ENCODE assay signal across 21 cellular contexts in genomic region chr9:15433661-15434060, GRCh38. TPM values are rescaled to one million over a fixed set of nuclear protein-coding genes. Genes with fewer than 3 reads are reported as not detected.
A peak's percentile ranks its signal among the peaks of the same experiment; 100 is the strongest.
DNase-seq lines count a peak whose midpoint lies in the region; ATAC-seq and TF ChIP-seq lines count a peak whose summit lies in the region.
"Had no signal": no experiment of that assay in that cellular context is flagged by ENCODE, and none has a peak within 500 bp of the region (broad histone marks: within the 10 kb centered on the region; RNA-seq: fewer than 3 reads in every experiment).

No MANE protein-coding gene starts in this region.

- H3K36me3 ChIP-seq in SJCRH30: peaks cover 37% of the 10 kb centered on the region
- peaks cover 0 to 34% of the 10 kb centered on the region in 2 donors for H3K36me3 ChIP-seq in gastroesophageal sphincter

- no peak overlapping the region for H3K4me3 Mint-ChIP-seq in T-helper 17 cell
- H3K4me3 Mint-ChIP-seq: activated naive CD4-positive, alpha-beta T cell treated with anti-CD3 and anti-CD28 coated beads, Interleukin-2, amount 10 ng/mL, durations not matched to agents 7 days and 5 days; activated T-cell treated with anti-CD3 and anti-CD28 coated beads, Interleukin-2, amount 50 U/mL, for 24 hours; endodermal cell; immature natural killer cell had no signal

- peak overlapping the region; percentile 4 for H3K27ac Mint-ChIP-seq in T-helper 17 cell
- H3K27ac Mint-ChIP-seq: activated naive CD4-positive, alpha-beta T cell treated with anti-CD3 and anti-CD28 coated beads, Interleukin-2, amount 10 ng/mL, durations not matched to agents 7 days and 5 days; activated T-cell treated with anti-CD3 and anti-CD28 coated beads, Interleukin-2, amount 50 U/mL, for 24 hours; endodermal cell had no signal

- H3K27me3 Mint-ChIP-seq in T-helper 17 cell: no peaks in the 10 kb centered on the region
- H3K27me3 Mint-ChIP-seq: activated naive CD4-positive, alpha-beta T cell treated with anti-CD3 and anti-CD28 coated beads, Interleukin-2, amount 10 ng/mL, durations not matched to agents 7 days and 5 days; activated T-cell treated with anti-CD3 and anti-CD28 coated beads, Interleukin-2, amount 50 U/mL, for 24 hours had no signal

- no peaks in the 10 kb centered on the region for H3K4me1 ChIP-seq in SJCRH30
- H3K4me1 ChIP-seq in gastroesophageal sphincter: peaks cover 0 to 22% (median 6%) of the 10 kb centered on the region in 3 donors

- H3K27me3 ChIP-seq in SJCRH30 (no peaks in the 10 kb centered on the region), gastroesophageal sphincter (no peaks in the 10 kb centered on the region)
- H3K27me3 ChIP-seq: heart left ventricle had no signal

- no peak for DNase-seq in T-helper 17 cell
- DNase-seq in SJCRH30: no peak
- DNase-seq in NCI-H446 treated with DMSO at 0.1 percent for 48 hours (lab: John Stamatoyannopoulos, UW): no peak
- DNase-seq in NCI-H1436 treated with DMSO at 0.1 percent for 48 hours (lab: John Stamatoyannopoulos, UW): no peak
- DNase-seq: activated CD4-positive, alpha-beta T cell treated with anti-CD3 and anti-CD28 coated beads, Interleukin-2, amount 50 U/mL, for 4 hours; activated naive CD4-positive, alpha-beta T cell treated with anti-CD3 and anti-CD28 coated beads, Interleukin-2, amount 10 ng/mL, durations not matched to agents 7 days and 5 days; activated T-cell treated with anti-CD3 and anti-CD28 coated beads, Interleukin-2, amount 50 U/mL, for 24 hours; endodermal cell; heart left ventricle; immature natural killer cell; lower lobe of right lung; NCI-H2029; NCI-H524 treated with DMSO at 0.1 percent for 48 hours; nucleus accumbens; retina; SHP77 had no signal

- TF ChIP-seq EP300 in gastroesophageal sphincter (IDR thresholded peaks at IDR 0.05): no peak

- 91 to 96% methylated on average over 3 of the region's 3 CpGs for WGBS in gastroesophageal sphincter (ENCODE audit: low coverage in 1 of 2), 2 donors

- H3K36me3 Mint-ChIP-seq in T-helper 17 cell (ENCODE audit: low read depth): peaks cover 15% of the 10 kb centered on the region

- peak; percentile 81 for ATAC-seq in GM18511 (IDR thresholded peaks at IDR 0.05; ENCODE audit: unreplicated experiment)
- ATAC-seq in GM21515 (IDR thresholded peaks at IDR 0.05; ENCODE audit: unreplicated experiment): peak; percentile 66
- peak; percentile 83 for ATAC-seq in HG03066 (IDR thresholded peaks at IDR 0.05; ENCODE audit: low read depth, unreplicated experiment)
- no peak for ATAC-seq in T-helper 17 cell
- ATAC-seq in gastroesophageal sphincter: no peak
- ATAC-seq: heart left ventricle, K562, lower lobe of right lung had no signal

- no peak overlapping the region for H3K27ac ChIP-seq in SJCRH30
- no peak overlapping the region for H3K27ac ChIP-seq in gastroesophageal sphincter
- H3K27ac ChIP-seq: lower lobe of right lung had no signal

- H3K9me3 ChIP-seq in T-helper 17 cell (ENCODE audit: control insufficient read depth, low read length, poor library complexity, severe bottlenecking) (no peaks in the 10 kb centered on the region), SJCRH30 (replicated peaks) (no peaks in the 10 kb centered on the region), gastroesophageal sphincter (no peaks in the 10 kb centered on the region)
- H3K9me3 ChIP-seq: heart left ventricle, lower lobe of right lung had no signal

- no peak for TF ChIP-seq CTCF in gastroesophageal sphincter (IDR thresholded peaks at IDR 0.05)

- peaks cover 43% of the 10 kb centered on the region for H3K4me1 Mint-ChIP-seq in T-helper 17 cell

- no peak overlapping the region for H3K4me3 ChIP-seq in SJCRH30
- no peak overlapping the region for H3K4me3 ChIP-seq in gastroesophageal sphincter
- H3K4me3 ChIP-seq: heart left ventricle, K562, lower lobe of right lung had no signal

- TF ChIP-seq POLR2A in gastroesophageal sphincter (IDR thresholded peaks at IDR 0.05): no peak

RNA-seq across cellular contexts. Expression of gene SNAPC3, which starts 11.0 kb away (rescaled TPM):
- total RNA-seq in T-helper 17 cell: 10 to 100 TPM in 1 of 2 donors, 1 to 10 TPM in 1; 9.1 to 12.0 TPM
- total RNA-seq in SJCRH30 (2014; rRNA removed; shearing (Covaris generic)): 32.8 and 37.5 TPM in 2 replicates
- total RNA-seq in gastroesophageal sphincter: 10 to 100 TPM; 32.2 to 51.1 (median 36.4) TPM

Comparison
In these comparisons a context has a peak if more than half of its experiments do, and no peak if none do; other contexts are left out.
1. ATAC-seq: peak in GM18511 (single experiment), GM21515 (single experiment) and HG03066 (single experiment); none in T-helper 17 cell (single experiment) and gastroesophageal sphincter (single experiment).